Comparison of ENCODE assay signal across 1 cellular context in the genomic region with DNA sequence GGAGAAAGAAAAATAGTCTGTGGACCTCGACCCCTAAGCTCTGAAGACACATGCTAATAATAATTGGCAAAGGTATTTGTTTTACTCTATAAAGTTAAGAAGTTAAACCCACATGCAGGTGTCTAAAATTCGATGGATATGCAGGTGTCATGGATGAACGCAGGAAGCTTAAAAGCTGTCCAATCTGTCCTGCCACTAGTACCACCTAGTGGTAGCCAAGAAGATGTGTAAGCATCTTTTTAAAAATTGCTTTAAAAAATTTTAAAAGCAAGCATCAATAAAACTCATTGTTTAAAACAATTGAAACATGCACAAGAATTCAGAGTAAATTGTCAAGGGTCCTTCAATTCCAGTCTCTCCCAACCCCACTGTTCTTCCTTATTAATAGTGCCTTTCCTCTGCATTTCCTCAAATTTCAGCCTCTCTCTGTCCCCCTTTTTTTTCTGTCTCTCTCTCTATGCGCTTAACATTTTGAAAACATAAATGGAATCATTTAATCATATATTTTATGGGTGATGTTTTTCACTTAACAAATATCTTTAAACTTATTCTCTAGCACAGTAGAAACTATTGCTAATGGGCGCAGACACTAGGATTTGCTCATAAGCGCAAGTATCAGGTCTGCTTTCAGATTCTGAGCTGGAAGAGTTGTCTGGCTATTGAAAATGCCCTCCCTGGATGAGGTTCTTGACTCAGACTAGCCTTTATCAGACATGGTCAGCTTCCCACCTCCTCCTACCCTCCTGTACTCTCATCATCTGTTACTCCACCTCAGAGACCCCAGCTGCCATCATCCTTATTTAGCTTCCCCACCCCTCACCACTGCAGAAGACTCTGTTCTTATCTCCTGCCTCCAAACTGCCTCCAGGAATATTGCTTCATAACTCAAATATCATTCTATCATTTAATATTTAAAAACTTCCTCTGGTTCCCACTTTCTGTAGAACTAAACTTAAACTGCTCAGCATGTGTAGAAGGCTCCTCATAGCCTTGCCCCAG.
A peak's percentile ranks its signal among the peaks of the same experiment; 100 is the strongest.
TF ChIP-seq lines count a peak whose summit lies in the region.

No MANE protein-coding gene starts in this region.

TF ChIP-seq in K562, 482 proteins besides CTCF, POLR2A, EP300 and RAD21 (continued from another document and continues in another):
- TF ChIP-seq, protein P1, sequence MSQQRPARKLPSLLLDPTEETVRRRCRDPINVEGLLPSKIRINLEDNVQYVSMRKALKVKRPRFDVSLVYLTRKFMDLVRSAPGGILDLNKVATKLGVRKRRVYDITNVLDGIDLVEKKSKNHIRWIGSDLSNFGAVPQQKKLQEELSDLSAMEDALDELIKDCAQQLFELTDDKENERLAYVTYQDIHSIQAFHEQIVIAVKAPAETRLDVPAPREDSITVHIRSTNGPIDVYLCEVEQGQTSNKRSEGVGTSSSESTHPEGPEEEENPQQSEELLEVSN (IDR thresholded peaks at IDR 0.05; ENCODE audit: borderline replicate concordance in 1 of 2, extremely low read depth in 1 of 2, insufficient read depth in 1 of 2, insufficient read length in 1 of 2, low read depth in 1 of 2, low read length in 1 of 2, poor library complexity in 1 of 2, severe bottlenecking in 1 of 2), result no peak
- TF ChIP-seq ZNF282 (CRISPR knock-in tag; IDR thresholded peaks at IDR 0.05), result no peak
- no peak for TF ChIP-seq POLR3G (IDR thresholded peaks at IDR 0.05; ENCODE audit: extremely low read depth, insufficient read length, insufficient replicate concordance)
- TF ChIP-seq, protein P2, sequence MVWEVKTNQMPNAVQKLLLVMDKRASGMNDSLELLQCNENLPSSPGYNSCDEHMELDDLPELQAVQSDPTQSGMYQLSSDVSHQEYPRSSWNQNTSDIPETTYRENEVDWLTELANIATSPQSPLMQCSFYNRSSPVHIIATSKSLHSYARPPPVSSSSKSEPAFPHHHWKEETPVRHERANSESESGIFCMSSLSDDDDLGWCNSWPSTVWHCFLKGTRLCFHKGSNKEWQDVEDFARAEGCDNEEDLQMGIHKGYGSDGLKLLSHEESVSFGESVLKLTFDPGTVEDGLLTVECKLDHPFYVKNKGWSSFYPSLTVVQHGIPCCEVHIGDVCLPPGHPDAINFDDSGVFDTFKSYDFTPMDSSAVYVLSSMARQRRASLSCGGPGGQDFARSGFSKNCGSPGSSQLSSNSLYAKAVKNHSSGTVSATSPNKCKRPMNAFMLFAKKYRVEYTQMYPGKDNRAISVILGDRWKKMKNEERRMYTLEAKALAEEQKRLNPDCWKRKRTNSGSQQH (CRISPR knock-in tag; IDR thresholded peaks at IDR 0.05), result no peak
- TF ChIP-seq, protein P3, sequence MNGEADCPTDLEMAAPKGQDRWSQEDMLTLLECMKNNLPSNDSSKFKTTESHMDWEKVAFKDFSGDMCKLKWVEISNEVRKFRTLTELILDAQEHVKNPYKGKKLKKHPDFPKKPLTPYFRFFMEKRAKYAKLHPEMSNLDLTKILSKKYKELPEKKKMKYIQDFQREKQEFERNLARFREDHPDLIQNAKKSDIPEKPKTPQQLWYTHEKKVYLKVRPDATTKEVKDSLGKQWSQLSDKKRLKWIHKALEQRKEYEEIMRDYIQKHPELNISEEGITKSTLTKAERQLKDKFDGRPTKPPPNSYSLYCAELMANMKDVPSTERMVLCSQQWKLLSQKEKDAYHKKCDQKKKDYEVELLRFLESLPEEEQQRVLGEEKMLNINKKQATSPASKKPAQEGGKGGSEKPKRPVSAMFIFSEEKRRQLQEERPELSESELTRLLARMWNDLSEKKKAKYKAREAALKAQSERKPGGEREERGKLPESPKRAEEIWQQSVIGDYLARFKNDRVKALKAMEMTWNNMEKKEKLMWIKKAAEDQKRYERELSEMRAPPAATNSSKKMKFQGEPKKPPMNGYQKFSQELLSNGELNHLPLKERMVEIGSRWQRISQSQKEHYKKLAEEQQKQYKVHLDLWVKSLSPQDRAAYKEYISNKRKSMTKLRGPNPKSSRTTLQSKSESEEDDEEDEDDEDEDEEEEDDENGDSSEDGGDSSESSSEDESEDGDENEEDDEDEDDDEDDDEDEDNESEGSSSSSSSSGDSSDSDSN (IDR thresholded peaks at IDR 0.05; ENCODE audit: borderline replicate concordance in 1 of 2, low read depth in 2 of 2, low read length in 2 of 2), result no peak
- TF ChIP-seq ZC3H4 (CRISPR knock-in tag; IDR thresholded peaks at IDR 0.05; ENCODE audit: borderline replicate concordance), result no peak
- TF ChIP-seq, protein P4, sequence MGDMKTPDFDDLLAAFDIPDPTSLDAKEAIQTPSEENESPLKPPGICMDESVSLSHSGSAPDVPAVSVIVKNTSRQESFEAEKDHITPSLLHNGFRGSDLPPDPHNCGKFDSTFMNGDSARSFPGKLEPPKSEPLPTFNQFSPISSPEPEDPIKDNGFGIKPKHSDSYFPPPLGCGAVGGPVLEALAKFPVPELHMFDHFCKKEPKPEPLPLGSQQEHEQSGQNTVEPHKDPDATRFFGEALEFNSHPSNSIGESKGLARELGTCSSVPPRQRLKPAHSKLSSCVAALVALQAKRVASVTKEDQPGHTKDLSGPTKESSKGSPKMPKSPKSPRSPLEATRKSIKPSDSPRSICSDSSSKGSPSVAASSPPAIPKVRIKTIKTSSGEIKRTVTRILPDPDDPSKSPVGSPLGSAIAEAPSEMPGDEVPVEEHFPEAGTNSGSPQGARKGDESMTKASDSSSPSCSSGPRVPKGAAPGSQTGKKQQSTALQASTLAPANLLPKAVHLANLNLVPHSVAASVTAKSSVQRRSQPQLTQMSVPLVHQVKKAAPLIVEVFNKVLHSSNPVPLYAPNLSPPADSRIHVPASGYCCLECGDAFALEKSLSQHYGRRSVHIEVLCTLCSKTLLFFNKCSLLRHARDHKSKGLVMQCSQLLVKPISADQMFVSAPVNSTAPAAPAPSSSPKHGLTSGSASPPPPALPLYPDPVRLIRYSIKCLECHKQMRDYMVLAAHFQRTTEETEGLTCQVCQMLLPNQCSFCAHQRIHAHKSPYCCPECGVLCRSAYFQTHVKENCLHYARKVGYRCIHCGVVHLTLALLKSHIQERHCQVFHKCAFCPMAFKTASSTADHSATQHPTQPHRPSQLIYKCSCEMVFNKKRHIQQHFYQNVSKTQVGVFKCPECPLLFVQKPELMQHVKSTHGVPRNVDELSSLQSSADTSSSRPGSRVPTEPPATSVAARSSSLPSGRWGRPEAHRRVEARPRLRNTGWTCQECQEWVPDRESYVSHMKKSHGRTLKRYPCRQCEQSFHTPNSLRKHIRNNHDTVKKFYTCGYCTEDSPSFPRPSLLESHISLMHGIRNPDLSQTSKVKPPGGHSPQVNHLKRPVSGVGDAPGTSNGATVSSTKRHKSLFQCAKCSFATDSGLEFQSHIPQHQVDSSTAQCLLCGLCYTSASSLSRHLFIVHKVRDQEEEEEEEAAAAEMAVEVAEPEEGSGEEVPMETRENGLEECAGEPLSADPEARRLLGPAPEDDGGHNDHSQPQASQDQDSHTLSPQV (IDR thresholded peaks at IDR 0.05), result no peak
- TF ChIP-seq SIRT6 (IDR thresholded peaks at IDR 0.05; ENCODE audit: low read depth, low read length), result no peak
- TF ChIP-seq, protein P5, sequence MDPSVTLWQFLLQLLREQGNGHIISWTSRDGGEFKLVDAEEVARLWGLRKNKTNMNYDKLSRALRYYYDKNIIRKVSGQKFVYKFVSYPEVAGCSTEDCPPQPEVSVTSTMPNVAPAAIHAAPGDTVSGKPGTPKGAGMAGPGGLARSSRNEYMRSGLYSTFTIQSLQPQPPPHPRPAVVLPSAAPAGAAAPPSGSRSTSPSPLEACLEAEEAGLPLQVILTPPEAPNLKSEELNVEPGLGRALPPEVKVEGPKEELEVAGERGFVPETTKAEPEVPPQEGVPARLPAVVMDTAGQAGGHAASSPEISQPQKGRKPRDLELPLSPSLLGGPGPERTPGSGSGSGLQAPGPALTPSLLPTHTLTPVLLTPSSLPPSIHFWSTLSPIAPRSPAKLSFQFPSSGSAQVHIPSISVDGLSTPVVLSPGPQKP (CRISPR knock-in tag; IDR thresholded peaks at IDR 0.05), result no peak
- TF ChIP-seq NFIC (IDR thresholded peaks at IDR 0.05), result peak; percentile 80
- TF ChIP-seq CBFA2T2 (conservative IDR thresholded peaks at IDR 0.05), result peak; percentile 94
- TF ChIP-seq, protein P6, sequence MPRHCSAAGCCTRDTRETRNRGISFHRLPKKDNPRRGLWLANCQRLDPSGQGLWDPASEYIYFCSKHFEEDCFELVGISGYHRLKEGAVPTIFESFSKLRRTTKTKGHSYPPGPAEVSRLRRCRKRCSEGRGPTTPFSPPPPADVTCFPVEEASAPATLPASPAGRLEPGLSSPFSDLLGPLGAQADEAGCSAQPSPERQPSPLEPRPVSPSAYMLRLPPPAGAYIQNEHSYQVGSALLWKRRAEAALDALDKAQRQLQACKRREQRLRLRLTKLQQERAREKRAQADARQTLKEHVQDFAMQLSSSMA (CRISPR knock-in tag; IDR thresholded peaks at IDR 0.05), result no peak
- TF ChIP-seq TEAD4 (IDR thresholded peaks at IDR 0.05; ENCODE audit: low read length), result peak; percentile 85
- no peak for TF ChIP-seq TEAD4 (CRISPR knock-in tag; IDR thresholded peaks at IDR 0.05; ENCODE audit: borderline replicate concordance)
- TF ChIP-seq, protein P7, sequence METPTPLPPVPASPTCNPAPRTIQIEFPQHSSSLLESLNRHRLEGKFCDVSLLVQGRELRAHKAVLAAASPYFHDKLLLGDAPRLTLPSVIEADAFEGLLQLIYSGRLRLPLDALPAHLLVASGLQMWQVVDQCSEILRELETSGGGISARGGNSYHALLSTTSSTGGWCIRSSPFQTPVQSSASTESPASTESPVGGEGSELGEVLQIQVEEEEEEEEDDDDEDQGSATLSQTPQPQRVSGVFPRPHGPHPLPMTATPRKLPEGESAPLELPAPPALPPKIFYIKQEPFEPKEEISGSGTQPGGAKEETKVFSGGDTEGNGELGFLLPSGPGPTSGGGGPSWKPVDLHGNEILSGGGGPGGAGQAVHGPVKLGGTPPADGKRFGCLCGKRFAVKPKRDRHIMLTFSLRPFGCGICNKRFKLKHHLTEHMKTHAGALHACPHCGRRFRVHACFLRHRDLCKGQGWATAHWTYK (CRISPR knock-in tag; IDR thresholded peaks at IDR 0.05), result no peak
- TF ChIP-seq CBFA2T3 (IDR thresholded peaks at IDR 0.05), result peak; percentile 96
- TF ChIP-seq, protein P8, sequence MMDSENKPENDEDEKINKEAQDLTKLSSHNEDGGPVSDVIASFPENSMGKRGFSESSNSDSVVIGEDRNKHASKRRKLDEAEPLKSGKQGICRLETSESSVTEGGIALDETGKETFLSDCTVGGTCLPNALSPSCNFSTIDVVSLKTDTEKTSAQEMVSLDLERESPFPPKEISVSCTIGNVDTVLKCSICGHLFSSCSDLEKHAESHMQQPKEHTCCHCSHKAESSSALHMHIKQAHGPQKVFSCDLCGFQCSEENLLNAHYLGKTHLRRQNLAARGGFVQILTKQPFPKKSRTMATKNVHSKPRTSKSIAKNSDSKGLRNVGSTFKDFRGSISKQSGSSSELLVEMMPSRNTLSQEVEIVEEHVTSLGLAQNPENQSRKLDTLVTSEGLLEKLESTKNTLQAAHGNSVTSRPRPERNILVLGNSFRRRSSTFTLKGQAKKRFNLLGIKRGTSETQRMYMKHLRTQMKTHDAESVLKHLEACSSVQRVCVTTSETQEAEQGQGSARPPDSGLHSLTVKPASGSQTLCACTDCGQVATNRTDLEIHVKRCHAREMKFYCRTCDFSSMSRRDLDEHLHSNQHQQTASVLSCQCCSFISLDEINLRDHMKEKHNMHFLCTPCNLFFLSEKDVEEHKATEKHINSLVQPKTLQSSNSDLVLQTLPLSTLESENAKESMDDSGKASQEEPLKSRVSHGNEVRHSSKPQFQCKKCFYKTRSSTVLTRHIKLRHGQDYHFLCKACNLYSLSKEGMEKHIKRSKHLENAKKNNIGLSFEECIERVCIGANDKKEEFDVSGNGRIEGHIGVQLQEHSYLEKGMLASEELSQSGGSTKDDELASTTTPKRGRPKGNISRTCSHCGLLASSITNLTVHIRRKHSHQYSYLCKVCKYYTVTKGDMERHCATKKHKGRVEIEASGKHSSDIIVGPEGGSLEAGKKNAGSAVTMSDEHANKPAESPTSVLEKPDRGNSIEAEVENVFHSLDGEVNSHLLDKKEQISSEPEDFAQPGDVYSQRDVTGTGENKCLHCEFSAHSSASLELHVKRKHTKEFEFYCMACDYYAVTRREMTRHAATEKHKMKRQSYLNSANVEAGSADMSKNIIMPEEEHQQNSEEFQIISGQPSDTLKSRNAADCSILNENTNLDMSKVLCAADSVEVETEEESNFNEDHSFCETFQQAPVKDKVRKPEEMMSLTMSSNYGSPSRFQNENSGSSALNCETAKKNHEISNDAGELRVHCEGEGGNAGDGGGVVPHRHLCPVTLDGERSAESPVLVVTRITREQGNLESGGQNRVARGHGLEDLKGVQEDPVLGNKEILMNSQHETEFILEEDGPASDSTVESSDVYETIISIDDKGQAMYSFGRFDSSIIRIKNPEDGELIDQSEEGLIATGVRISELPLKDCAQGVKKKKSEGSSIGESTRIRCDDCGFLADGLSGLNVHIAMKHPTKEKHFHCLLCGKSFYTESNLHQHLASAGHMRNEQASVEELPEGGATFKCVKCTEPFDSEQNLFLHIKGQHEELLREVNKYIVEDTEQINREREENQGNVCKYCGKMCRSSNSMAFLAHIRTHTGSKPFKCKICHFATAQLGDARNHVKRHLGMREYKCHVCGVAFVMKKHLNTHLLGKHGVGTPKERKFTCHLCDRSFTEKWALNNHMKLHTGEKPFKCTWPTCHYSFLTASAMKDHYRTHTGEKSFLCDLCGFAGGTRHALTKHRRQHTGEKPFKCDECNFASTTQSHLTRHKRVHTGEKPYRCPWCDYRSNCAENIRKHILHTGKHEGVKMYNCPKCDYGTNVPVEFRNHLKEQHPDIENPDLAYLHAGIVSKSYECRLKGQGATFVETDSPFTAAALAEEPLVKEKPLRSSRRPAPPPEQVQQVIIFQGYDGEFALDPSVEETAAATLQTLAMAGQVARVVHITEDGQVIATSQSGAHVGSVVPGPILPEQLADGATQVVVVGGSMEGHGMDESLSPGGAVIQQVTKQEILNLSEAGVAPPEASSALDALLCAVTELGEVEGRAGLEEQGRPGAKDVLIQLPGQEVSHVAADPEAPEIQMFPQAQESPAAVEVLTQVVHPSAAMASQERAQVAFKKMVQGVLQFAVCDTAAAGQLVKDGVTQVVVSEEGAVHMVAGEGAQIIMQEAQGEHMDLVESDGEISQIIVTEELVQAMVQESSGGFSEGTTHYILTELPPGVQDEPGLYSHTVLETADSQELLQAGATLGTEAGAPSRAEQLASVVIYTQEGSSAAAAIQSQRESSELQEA (IDR thresholded peaks at IDR 0.05; ENCODE audit: low read depth), result no peak
- TF ChIP-seq, protein P9, sequence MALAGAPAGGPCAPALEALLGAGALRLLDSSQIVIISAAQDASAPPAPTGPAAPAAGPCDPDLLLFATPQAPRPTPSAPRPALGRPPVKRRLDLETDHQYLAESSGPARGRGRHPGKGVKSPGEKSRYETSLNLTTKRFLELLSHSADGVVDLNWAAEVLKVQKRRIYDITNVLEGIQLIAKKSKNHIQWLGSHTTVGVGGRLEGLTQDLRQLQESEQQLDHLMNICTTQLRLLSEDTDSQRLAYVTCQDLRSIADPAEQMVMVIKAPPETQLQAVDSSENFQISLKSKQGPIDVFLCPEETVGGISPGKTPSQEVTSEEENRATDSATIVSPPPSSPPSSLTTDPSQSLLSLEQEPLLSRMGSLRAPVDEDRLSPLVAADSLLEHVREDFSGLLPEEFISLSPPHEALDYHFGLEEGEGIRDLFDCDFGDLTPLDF (CRISPR knock-in tag; IDR thresholded peaks at IDR 0.05), result no peak
- TF ChIP-seq FOXJ3 (CRISPR knock-in tag; IDR thresholded peaks at IDR 0.05), result no peak
- no peak for TF ChIP-seq ZNF23 (CRISPR knock-in tag; IDR thresholded peaks at IDR 0.05)
- TF ChIP-seq GTF2E2 (tag; IDR thresholded peaks at IDR 0.05), result no peak
- TF ChIP-seq, protein P10, sequence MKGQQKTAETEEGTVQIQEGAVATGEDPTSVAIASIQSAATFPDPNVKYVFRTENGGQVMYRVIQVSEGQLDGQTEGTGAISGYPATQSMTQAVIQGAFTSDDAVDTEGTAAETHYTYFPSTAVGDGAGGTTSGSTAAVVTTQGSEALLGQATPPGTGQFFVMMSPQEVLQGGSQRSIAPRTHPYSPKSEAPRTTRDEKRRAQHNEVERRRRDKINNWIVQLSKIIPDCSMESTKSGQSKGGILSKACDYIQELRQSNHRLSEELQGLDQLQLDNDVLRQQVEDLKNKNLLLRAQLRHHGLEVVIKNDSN (CRISPR knock-in tag; IDR thresholded peaks at IDR 0.05), result no peak
- no peak for TF ChIP-seq RFX1 (IDR thresholded peaks at IDR 0.05)
- TF ChIP-seq ZNF780A (CRISPR knock-in tag; IDR thresholded peaks at IDR 0.05), result no peak
- no peak for TF ChIP-seq SOX6 (IDR thresholded peaks at IDR 0.05)
- peak; percentile 54 for TF ChIP-seq MTA2 (IDR thresholded peaks at IDR 0.05; ENCODE audit: low read depth)
